In genomic region chr1:113042336-113043143, GRCh38 we compare ENCODE assay signal across 8 cellular contexts. TPM values are rescaled to one million over a fixed set of nuclear protein-coding genes. Genes with fewer than 3 reads are reported as not detected.
DNase-seq lines count a peak whose midpoint lies in the region; ATAC-seq, FAIRE-seq and TF ChIP-seq lines count a peak whose summit lies in the region.

No MANE protein-coding gene starts in this region.

- TF ChIP-seq CTCF in BJ (IDR thresholded peaks at IDR 0.05; ENCODE audit: insufficient read depth, low read depth, low read length) (peak; percentile 67), MCF 10A (IDR thresholded peaks at IDR 0.05; ENCODE audit: unreplicated experiment) (peak; percentile 64), retinal pigment epithelial cell (conservative IDR thresholded peaks at IDR 0.05; ENCODE audit: low read depth, low read length) (peak; percentile 58)

- H3K4me3 Mint-ChIP-seq in MCF 10A (ENCODE audit: unreplicated experiment): no peak overlapping the region

- CTCF ChIA-PET in BJ (lab: Yijun Ruan, JAX) (interaction anchor here (0.6 to 5.0 kb wide), 42 partner anchors 8 to 326 kb away, joined by 3 to 132 read pairs (median 4); partner anchors contain the start of genes LRIG2, PPM1J and SLC16A1), MCF 10A (lab: Yijun Ruan, JAX) (interaction anchor here (0.6 to 6.2 kb wide), 52 partner anchors 8 to 895 kb away, joined by 3 to 125 read pairs (median 5); partner anchors contain the start of genes LRIG2 and PPM1J)

- H3K4me1 Mint-ChIP-seq in MCF 10A (ENCODE audit: insufficient read depth, unreplicated experiment): peaks cover 14% of the 10 kb centered on the region

- no CpG with 5 or more reads among the region's 11 CpGs for WGBS in iPS DF 6.9 (ENCODE audit: insufficient coverage, insufficient read length)

- H3K27ac ChIP-seq in iPS DF 6.9 (ENCODE audit: low read length): peak overlapping the region; percentile 25
- H3K27ac ChIP-seq in effector memory CD4-positive, alpha-beta T cell (ENCODE audit: insufficient read depth, low read length, poor library complexity, severe bottlenecking): no peak overlapping the region

- no peaks in the 10 kb centered on the region for H3K27me3 Mint-ChIP-seq in MCF 10A (ENCODE audit: insufficient read depth, unreplicated experiment)

- no TSS peak for BruUV-seq in MCF 10A (replicated peaks; lab: Mats Ljungman, UMichigan)

- POLR2A ChIA-PET in BJ (lab: Charles Lee): interaction anchor here (0.6 to 0.8 kb wide), 4 partner anchors 18 to 683 kb away, joined by 3 to 4 read pairs (median 3); partner anchors contain the start of gene SLC16A1
- POLR2A ChIA-PET in MCF 10A (lab: Yijun Ruan, JAX): interaction anchor here (0.7 to 2.9 kb wide), 17 partner anchors 10 to 327 kb away, joined by 3 to 13 read pairs (median 5); partner anchors contain the start of genes LRIG2, PPM1J and SLC16A1

- peaks cover 8% of the 10 kb centered on the region for H3K4me1 ChIP-seq in iPS DF 6.9 (ENCODE audit: control insufficient read depth, insufficient read depth, low read length)
- peaks cover 16% of the 10 kb centered on the region for H3K4me1 ChIP-seq in effector memory CD4-positive, alpha-beta T cell (ENCODE audit: control insufficient read depth, insufficient read depth, low read length, poor library complexity, severe bottlenecking)

- FAIRE-seq in GM18507 (lab: Jason Lieb, UNC): peak; percentile 78

- H3K36me3 ChIP-seq in BJ (ENCODE audit: control insufficient read depth, insufficient read depth, low read length) (no peaks in the 10 kb centered on the region), iPS DF 6.9 (ENCODE audit: control insufficient read depth, insufficient read depth, low read length) (no peaks in the 10 kb centered on the region)
- H3K36me3 ChIP-seq in effector memory CD4-positive, alpha-beta T cell (ENCODE audit: control insufficient read depth, insufficient read depth, low read length): no peaks in the 10 kb centered on the region

- no peaks in the 10 kb centered on the region for H3K9me3 Mint-ChIP-seq in MCF 10A (ENCODE audit: unreplicated experiment)

- H3K27me3 ChIP-seq in BJ (ENCODE audit: control insufficient read depth, insufficient read depth, low read length) (no peaks in the 10 kb centered on the region), iPS DF 6.9 (ENCODE audit: control insufficient read depth, insufficient read depth, low read length) (no peaks in the 10 kb centered on the region)
- no peaks in the 10 kb centered on the region for H3K27me3 ChIP-seq in effector memory CD4-positive, alpha-beta T cell (replicated peaks; ENCODE audit: control insufficient read depth, insufficient read depth, low read length, poor library complexity, severe bottlenecking)

- no peak overlapping the region for H3K27ac Mint-ChIP-seq in MCF 10A (ENCODE audit: low read depth, unreplicated experiment)

- intact Hi-C loops in MCF 10A (cut with micrococcal nuclease): loop anchor here (1.0 kb wide), 4 partner anchors 87 to 324 kb away; a partner anchor contains a TSS

- peak; percentile 57 for DNase-seq in BJ (ENCODE audit: low read depth)
- DNase-seq in GM18507 (ENCODE audit: extremely low spot score, insufficient read length, low read depth): peak; percentile 51
- peak; percentile 40 for DNase-seq in OCI-M2 (lab: John Stamatoyannopoulos, UW; ENCODE audit: unreplicated experiment)
- peak; percentile 85 for DNase-seq in MCF 10A (ENCODE audit: unreplicated experiment)
- DNase-seq in iPS DF 6.9 (ENCODE audit: low read depth, low spot score): peak; percentile 90
- DNase-seq in retinal pigment epithelial cell (ENCODE audit: low read depth): peak; percentile 60
- DNase-seq in effector memory CD4-positive, alpha-beta T cell: no peak

- no peaks in the 10 kb centered on the region for H3K36me3 Mint-ChIP-seq in MCF 10A (ENCODE audit: insufficient read depth, unreplicated experiment)

- peak; percentile 76 for ATAC-seq in HG03571 (IDR thresholded peaks at IDR 0.05; ENCODE audit: unreplicated experiment)

- no peaks in the 10 kb centered on the region for H3K9me3 ChIP-seq in iPS DF 6.9 (ENCODE audit: control insufficient read depth, insufficient read depth, low read length)
- H3K9me3 ChIP-seq in effector memory CD4-positive, alpha-beta T cell (ENCODE audit: control insufficient read depth, low read length): no peaks in the 10 kb centered on the region

- no peak overlapping the region for H3K4me3 ChIP-seq in BJ (ENCODE audit: low read depth, low read length)
- H3K4me3 ChIP-seq in iPS DF 6.9 (ENCODE audit: low read length): no peak overlapping the region
- no peak overlapping the region for H3K4me3 ChIP-seq in retinal pigment epithelial cell (ENCODE audit: low read length)
- no peak overlapping the region for H3K4me3 ChIP-seq in effector memory CD4-positive, alpha-beta T cell (ENCODE audit: insufficient read depth, low read depth, low read length, poor library complexity, severe bottlenecking)

RNA-seq across cellular contexts. Expression of gene LRIG2, which starts 30.5 kb away (rescaled TPM):
- polyA plus RNA-seq in BJ (2011; rRNA removed): 5.3 and 7.1 TPM in 2 replicates
- polyA minus RNA-seq in BJ (2011; rRNA and poly(A)+ RNA removed): 13.6 and 18.2 TPM in 2 replicates
- 11.8 and 14.8 TPM in 2 replicates for total RNA-seq in MCF 10A (2022)

Comparison
In these comparisons a context has a peak if more than half of its experiments do, and no peak if none do; other contexts are left out.
1. DNase-seq: peak in BJ (single experiment), GM18507 (single experiment), OCI-M2 (single experiment), MCF 10A (single experiment), iPS DF 6.9 (single experiment) and retinal pigment epithelial cell (single experiment); none in effector memory CD4-positive, alpha-beta T cell (0 of 3).
2. Peak in every context shown above with its lines, with median percentiles within 50 percentile points of each other: CTCF ChIP-seq.